14 cellular contexts compared by ENCODE assay signal in the genomic region with DNA sequence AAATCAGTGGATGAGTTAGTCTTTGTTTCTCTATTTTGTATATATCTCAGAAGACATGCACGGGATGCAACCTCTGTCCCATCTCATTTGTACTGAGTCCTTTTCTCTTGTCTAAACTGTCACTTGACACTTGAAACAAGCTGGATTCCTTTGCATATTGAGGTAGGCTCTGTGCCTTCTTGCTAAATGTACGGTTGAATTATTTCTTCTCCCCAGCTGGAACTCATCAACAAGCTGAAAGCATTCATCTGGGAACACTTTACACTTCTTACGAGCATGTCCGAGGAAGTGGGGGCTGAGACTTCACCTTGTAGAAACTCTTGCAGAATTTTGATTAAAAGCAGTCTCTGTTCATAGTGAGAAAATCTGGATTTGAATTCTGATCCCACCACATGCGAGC.
DNase-seq lines count a peak whose midpoint lies in the region; ATAC-seq and TF ChIP-seq lines count a peak whose summit lies in the region.
"Had no signal": no experiment of that assay in that cellular context is flagged by ENCODE, and none has a peak within 500 bp of the region (broad histone marks: within the 10 kb centered on the region; RNA-seq: fewer than 3 reads in every experiment).

No MANE protein-coding gene starts in this region.

- H3K27me3 ChIP-seq in iPS-20b (ENCODE audit: insufficient read depth, low read length) (no peaks in the 10 kb centered on the region), transverse colon (no peaks in the 10 kb centered on the region)
- H3K27me3 ChIP-seq: ovary had no signal

- TF ChIP-seq POLR2A in transverse colon (IDR thresholded peaks at IDR 0.05), result no peak

- H3K4me3 ChIP-seq in iPS-20b (ENCODE audit: low read length) (no peak overlapping the region), transverse colon (no peak overlapping the region)
- H3K4me3 ChIP-seq: left ventricle myocardium inferior, ovary had no signal

- in situ Hi-C loops in transverse colon (cut with MboI; ENCODE audit: low pct_ligation_motif_present in 1 of 4, low pct_unique_long_range_greater_than_20kb in 1 of 4, low sequenced_read_pairs in 3 of 4), result loop anchor here (5.0 to 25.0 kb wide), 4 partner anchors 212 to 225 kb away; no protein-coding TSS in a partner anchor

- H3K36me3 ChIP-seq in iPS-20b (ENCODE audit: insufficient read depth, low read depth, low read length) (no peaks in the 10 kb centered on the region), transverse colon (no peaks in the 10 kb centered on the region)
- H3K36me3 ChIP-seq: left ventricle myocardium inferior, ovary had no signal

- H3K27ac ChIP-seq in iPS-20b (ENCODE audit: low read length) (no peak overlapping the region), transverse colon (peak overlapping the region in 3 of 4 donors; percentile 54 to 76 (median 61))
- H3K27ac ChIP-seq: C4-2B, ovary, RWPE1 had no signal

- no peak for TF ChIP-seq EP300 in transverse colon (IDR thresholded peaks at IDR 0.05; ENCODE audit: low read depth)

- no peak for ATAC-seq in HG03159 (IDR thresholded peaks at IDR 0.05; ENCODE audit: unreplicated experiment)

- WGBS in transverse colon (ENCODE audit: low coverage in 1 of 2), 2 donors, result 68 to 71% methylated on average over 4 to 5 of the region's 5 CpGs

- H3K9me3 ChIP-seq in iPS-20b (ENCODE audit: insufficient read depth, low read depth, low read length), result no peaks in the 10 kb centered on the region
- H3K9me3 ChIP-seq in transverse colon, result no peaks in the 10 kb centered on the region
- H3K9me3 ChIP-seq: ovary had no signal

- no peak for TF ChIP-seq CTCF in transverse colon (IDR thresholded peaks at IDR 0.05)

- peak overlapping the region; percentile 5; the same call in 1 of the 2 replicates for H3K9ac ChIP-seq in iPS-20b (ENCODE audit: low read depth, low read length)

- H3K4me1 ChIP-seq in iPS-20b (ENCODE audit: insufficient read depth, low read length) (peaks cover 7% of the 10 kb centered on the region; the same call in 1 of the 2 replicates), transverse colon (peaks cover 0 to 9% (median 0%) of the 10 kb centered on the region in 4 donors)

- DNase-seq in GM04504 (ENCODE audit: low read depth) (peak; percentile 75), dedifferentiated amniotic fluid mesenchymal stem cell (ENCODE audit: extremely low spot score) (peak; percentile 44), transverse colon (no peak), cerebellum (ENCODE audit: low spot score) (no peak), activated T-cell treated with anti-CD3 and anti-CD28 coated beads for 4 hours (no peak)
- DNase-seq: activated naive CD4-positive, alpha-beta T cell treated with anti-CD3 and anti-CD28 coated beads, Interleukin-2, amount 50 U/mL, for 16 hours; NCI-H226; stimulated activated CD4-positive, alpha-beta T cell treated with anti-CD3 and anti-CD28 coated beads, Interleukin-4, amount 100 ng/mL, for 24 hours had no signal

- intact Hi-C loops in transverse colon (cut with DNase I; ENCODE audit: low total_unique reads), result loop anchor here (5.0 to 10.0 kb wide), 2 partner anchors 112 to 220 kb away; no protein-coding TSS in a partner anchor

Comparison
In these comparisons a context has a peak if more than half of its experiments do, and no peak if none do; other contexts are left out.
1. DNase-seq: peak in GM04504 (single experiment) and dedifferentiated amniotic fluid mesenchymal stem cell (single experiment); none in transverse colon (single experiment), cerebellum (single experiment) and activated T-cell treated with anti-CD3 and anti-CD28 coated beads for 4 hours (single experiment).